In the genomic region with DNA sequence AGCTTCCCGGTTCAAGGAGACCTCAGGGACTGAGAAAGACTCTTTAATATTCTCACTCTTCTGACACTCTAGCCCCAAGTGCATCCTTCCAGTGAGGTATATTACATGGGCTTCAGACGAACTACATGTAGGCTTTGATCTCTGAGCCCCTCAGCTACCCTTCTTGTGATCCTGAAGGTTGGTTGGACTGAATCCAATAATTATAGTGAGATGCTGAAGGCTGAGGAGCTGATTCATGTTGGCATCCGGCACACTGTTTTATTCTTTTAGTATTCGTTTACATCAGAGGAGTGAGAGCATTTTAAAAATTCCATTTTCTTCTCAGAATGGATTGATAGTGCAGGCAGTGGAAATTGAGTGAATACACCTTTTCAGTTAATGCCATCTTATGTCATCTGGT, we compare ENCODE assay signal across 20 cellular contexts. TPM values are rescaled to one million over a fixed set of nuclear protein-coding genes. Genes with fewer than 3 reads are reported as not detected.
DNase-seq lines count a peak whose midpoint lies in the region; ATAC-seq, FAIRE-seq and TF ChIP-seq lines count a peak whose summit lies in the region.
"Had no signal": no experiment of that assay in that cellular context is flagged by ENCODE, and none has a peak within 500 bp of the region (broad histone marks: within the 10 kb centered on the region; RNA-seq: fewer than 3 reads in every experiment).

No MANE protein-coding gene starts in this region.

- no peaks in the 10 kb centered on the region for H3K27me3 ChIP-seq in hepatocyte
- H3K27me3 ChIP-seq in esophagus squamous epithelium = peaks cover 0 to 40% (median 0%) of the 10 kb centered on the region in 4 donors

- DNase-seq in HTR-8/SVneo (ENCODE audit: insufficient read length, low spot score) = no peak
- DNase-seq in SK-N-MC (ENCODE audit: low read depth, low spot score) = no peak
- DNase-seq in hepatocyte (ENCODE audit: low spot score) = no peak
- no peak for DNase-seq in esophagus squamous epithelium (lab: John Stamatoyannopoulos, UW)
- DNase-seq: DMS79 treated with DMSO at 0.1 percent for 48 hours, HCEC 1CT, MV-4-11, NCI-H187, NCI-H345, NCI-H526 treated with DMSO at 0.1 percent for 48 hours, SHP77 had no signal

- H3K27ac ChIP-seq in SK-N-MC (no peak overlapping the region), hepatocyte (peak overlapping the region; percentile 73), esophagus squamous epithelium (no peak overlapping the region)
- H3K27ac ChIP-seq: KMS-11 had no signal

- FAIRE-seq in HTR-8/SVneo (lab: Jason Lieb, UNC) = peak; percentile 16
- FAIRE-seq: G401.6 had no signal

- ATAC-seq in HG02970 (IDR thresholded peaks at IDR 0.05; ENCODE audit: low FRiP score, unreplicated experiment) (no peak), GM19452 (IDR thresholded peaks at IDR 0.05; ENCODE audit: unreplicated experiment) (no peak), GM19035 (IDR thresholded peaks at IDR 0.05; ENCODE audit: unreplicated experiment) (no peak)
- ATAC-seq: GM23338 had no signal

- no peaks in the 10 kb centered on the region for H4K20me1 ChIP-seq in hepatocyte (ENCODE audit: insufficient read depth, poor library complexity, severe bottlenecking)

- no peaks in the 10 kb centered on the region for H3K9me3 ChIP-seq in SK-N-MC (ENCODE audit: low read depth, low read length)
- no peaks in the 10 kb centered on the region for H3K9me3 ChIP-seq in hepatocyte (ENCODE audit: low read depth)
- H3K9me3 ChIP-seq in esophagus squamous epithelium = no peaks in the 10 kb centered on the region

- WGBS in hepatocyte (ENCODE audit: low lambda C conversion rate, missing lambda C conversion rate) = 49% methylated on average over 4 of the region's 4 CpGs
- WGBS in esophagus squamous epithelium, 2 donors = 38 to 44% methylated on average over 4 of the region's 4 CpGs

- H3K4me3 ChIP-seq in SK-N-MC (peak overlapping the region; percentile 38; the same call in 1 of the 2 replicates), hepatocyte (no peak overlapping the region), esophagus squamous epithelium (no peak overlapping the region)
- H3K4me3 ChIP-seq: GM23338 had no signal

- H2AFZ ChIP-seq in hepatocyte = no peak overlapping the region
- H2AFZ ChIP-seq: GM23338 had no signal

- no peaks in the 10 kb centered on the region for H3K79me2 ChIP-seq in hepatocyte

- H3K4me1 ChIP-seq in hepatocyte (ENCODE audit: insufficient read depth) (no peaks in the 10 kb centered on the region), esophagus squamous epithelium (peaks cover 0 to 8% (median 0%) of the 10 kb centered on the region in 3 donors)

- H3K36me3 ChIP-seq in SK-N-MC (ENCODE audit: insufficient read depth, low read length) = no peaks in the 10 kb centered on the region
- H3K36me3 ChIP-seq in hepatocyte (replicated peaks; ENCODE audit: insufficient read depth, low read depth) = no peaks in the 10 kb centered on the region
- no peaks in the 10 kb centered on the region for H3K36me3 ChIP-seq in esophagus squamous epithelium

- intact Hi-C loops in esophagus squamous epithelium (cut with DNase I) = no loop called here

- TF ChIP-seq POLR2A in esophagus squamous epithelium (IDR thresholded peaks at IDR 0.05) = no peak

- no peak overlapping the region for H3K9ac ChIP-seq in SK-N-MC (ENCODE audit: insufficient read length)
- H3K9ac ChIP-seq: KMS-11 had no signal

- H3K4me2 ChIP-seq in hepatocyte = peak overlapping the region; percentile 55
- H3K4me2 ChIP-seq: GM23338, KMS-11 had no signal

- no peak for TF ChIP-seq CTCF in hepatocyte (IDR thresholded peaks at IDR 0.05; ENCODE audit: poor library complexity)
- TF ChIP-seq CTCF in esophagus squamous epithelium (IDR thresholded peaks at IDR 0.05) = no peak

- H3K9me2 ChIP-seq in hepatocyte (replicated peaks; ENCODE audit: insufficient read depth) = no peaks in the 10 kb centered on the region

RNA-seq across cellular contexts. Expression of a gene that starts 13.8 kb away (rescaled TPM):
- total RNA-seq in hepatocyte (15.8 and 18.2 TPM in 2 replicates), esophagus squamous epithelium (10 to 100 TPM; 18.5 to 35.9 (median 26.3) TPM)
- polyA plus RNA-seq in hepatocyte = 12.4 and 19.3 TPM in 2 replicates
- total RNA-seq: OCI-LY7, RPMI7951 had no signal
- polyA plus RNA-seq: CD14-positive monocyte had no signal

RNA-seq across cellular contexts. Expression of a gene that starts 54.0 kb away (rescaled TPM):
- total RNA-seq in hepatocyte (11.2 and 16.3 TPM in 2 replicates), esophagus squamous epithelium (10 to 100 TPM; 34.5 to 51.3 (median 45.0) TPM)
- polyA plus RNA-seq in hepatocyte = 7.1 and 8.7 TPM in 2 replicates
